8 cellular contexts compared by ENCODE assay signal in genomic region chr7:107167483-107168232, GRCh38. TPM values are rescaled to one million over a fixed set of nuclear protein-coding genes. Genes with fewer than 3 reads are reported as not detected.
A peak's percentile ranks its signal among the peaks of the same experiment; 100 is the strongest.
DNase-seq lines count a peak whose midpoint lies in the region; ATAC-seq and TF ChIP-seq lines count a peak whose summit lies in the region.

No MANE protein-coding gene starts in this region.

- H3K4me3 ChIP-seq in HUES6 (ENCODE audit: low read depth, low read length) = peak overlapping the region; percentile 89
- peak overlapping the region; percentile 76 for H3K4me3 ChIP-seq in osteoblast (ENCODE audit: insufficient read depth, low read length)

- no peaks in the 10 kb centered on the region for H3K27me3 ChIP-seq in HUES6 (ENCODE audit: control insufficient read depth, insufficient read depth, low read length)
- no peaks in the 10 kb centered on the region for H3K27me3 ChIP-seq in osteoblast (ENCODE audit: insufficient read depth, low read length)

- H2AFZ ChIP-seq in osteoblast (ENCODE audit: low read length) = peak overlapping the region; percentile 79

- H3K9me3 ChIP-seq in HUES6 (ENCODE audit: control insufficient read depth, insufficient read depth, low read depth, low read length) = no peaks in the 10 kb centered on the region
- H3K9me3 ChIP-seq in osteoblast (ENCODE audit: low read depth, low read length) = no peaks in the 10 kb centered on the region

- H3K36me3 Mint-ChIP-seq in activated naive CD4-positive, alpha-beta T cell treated with anti-CD3 and anti-CD28 coated beads, Interleukin-2, amount 50 U/mL, for 72 hours = peaks cover 0 to 5% of the 10 kb centered on the region in 2 donors

- H3K4me2 ChIP-seq in osteoblast (ENCODE audit: insufficient read depth, low read length) = peak overlapping the region; percentile 100

- peak; percentile 75 for DNase-seq in Caki2 (ENCODE audit: low read depth)
- peak; percentile 91 for DNase-seq in OCI-M1 (lab: John Stamatoyannopoulos, UW)
- no peak for DNase-seq in activated naive CD4-positive, alpha-beta T cell treated with anti-CD3 and anti-CD28 coated beads, Interleukin-2, amount 50 U/mL, for 72 hours (ENCODE audit: low spot score in 2 of 2)
- DNase-seq in glomerular endothelial cell (ENCODE audit: extremely low read depth, low read depth, low spot score) = peak; percentile 81
- peak; percentile 71 for DNase-seq in osteoblast (ENCODE audit: insufficient read length, low spot score, missing footprints)

- in situ Hi-C loops in Caki2 (cut with HindIII; ENCODE audit: low pct_unique_long_range_greater_than_20kb, low sequenced_read_pairs) = loop anchor here (25.0 kb wide), 1 partner anchor 380 kb away; no protein-coding TSS in a partner anchor

- H4K20me1 ChIP-seq in osteoblast (ENCODE audit: insufficient read depth, low read length) = peaks cover 17% of the 10 kb centered on the region

- H3K9me3 Mint-ChIP-seq in activated naive CD4-positive, alpha-beta T cell treated with anti-CD3 and anti-CD28 coated beads, Interleukin-2, amount 50 U/mL, for 72 hours = no peaks in the 10 kb centered on the region

- peak overlapping the region; percentile 95 for H3K27ac ChIP-seq in HUES6 (ENCODE audit: low read depth, low read length)
- H3K27ac ChIP-seq in osteoblast (ENCODE audit: low read depth, low read length) = peak overlapping the region; percentile 99

- peak in 1 of 2 donors; percentile 29 for ATAC-seq in activated naive CD4-positive, alpha-beta T cell treated with anti-CD3 and anti-CD28 coated beads, Interleukin-2, amount 50 U/mL, for 72 hours
- ATAC-seq in GM21423 (IDR thresholded peaks at IDR 0.05; ENCODE audit: unreplicated experiment) = no peak
- ATAC-seq in GM21360 (IDR thresholded peaks at IDR 0.05; ENCODE audit: unreplicated experiment) = no peak

- H3K36me3 ChIP-seq in HUES6 (ENCODE audit: control insufficient read depth, insufficient read depth, low read length) (no peaks in the 10 kb centered on the region), osteoblast (ENCODE audit: insufficient read depth, low read length) (no peaks in the 10 kb centered on the region)

- H3K4me1 ChIP-seq in HUES6 (ENCODE audit: control insufficient read depth, insufficient read depth, low read length) (peaks cover 17% of the 10 kb centered on the region), osteoblast (ENCODE audit: insufficient read depth, low read length) (peaks cover 17% of the 10 kb centered on the region)

- H3K9ac ChIP-seq in HUES6 (ENCODE audit: low read length) = peak overlapping the region; percentile 85

- peak; percentile 49 for TF ChIP-seq CTCF in osteoblast (IDR thresholded peaks at IDR 0.05; ENCODE audit: extremely low read depth, low read depth, low read length)

- H3K79me2 ChIP-seq in osteoblast (ENCODE audit: insufficient read depth, low read length) = peaks cover 27% of the 10 kb centered on the region

- H3K27ac Mint-ChIP-seq in activated naive CD4-positive, alpha-beta T cell treated with anti-CD3 and anti-CD28 coated beads, Interleukin-2, amount 50 U/mL, for 72 hours = peak overlapping the region; percentile 99 to 100

RNA-seq across cellular contexts. Expression of gene HBP1, which starts 1.1 kb away (rescaled TPM):
- total RNA-seq in Caki2 (2014; rRNA removed; shearing (Covaris generic); ENCODE audit: low replicate concordance) = 44.4 and 47.3 TPM in 2 replicates
- 10 to 100 TPM; 26.8 to 73.9 TPM for total RNA-seq in activated naive CD4-positive, alpha-beta T cell treated with anti-CD3 and anti-CD28 coated beads, Interleukin-2, amount 50 U/mL, for 72 hours
- total RNA-seq in glomerular endothelial cell = 74.7 and 83.0 TPM in 2 replicates
- total RNA-seq in osteoblast = 166 and 175 TPM in 2 replicates

Comparison
In these comparisons a context has a peak if more than half of its experiments do, and no peak if none do; other contexts are left out.
1. DNase-seq: peak in Caki2 (single experiment), OCI-M1 (single experiment), glomerular endothelial cell (single experiment) and osteoblast (single experiment); none in activated naive CD4-positive, alpha-beta T cell treated with anti-CD3 and anti-CD28 coated beads, Interleukin-2, amount 50 U/mL, for 72 hours (0 of 2).